8 cellular contexts compared by ENCODE assay signal in the genomic region with DNA sequence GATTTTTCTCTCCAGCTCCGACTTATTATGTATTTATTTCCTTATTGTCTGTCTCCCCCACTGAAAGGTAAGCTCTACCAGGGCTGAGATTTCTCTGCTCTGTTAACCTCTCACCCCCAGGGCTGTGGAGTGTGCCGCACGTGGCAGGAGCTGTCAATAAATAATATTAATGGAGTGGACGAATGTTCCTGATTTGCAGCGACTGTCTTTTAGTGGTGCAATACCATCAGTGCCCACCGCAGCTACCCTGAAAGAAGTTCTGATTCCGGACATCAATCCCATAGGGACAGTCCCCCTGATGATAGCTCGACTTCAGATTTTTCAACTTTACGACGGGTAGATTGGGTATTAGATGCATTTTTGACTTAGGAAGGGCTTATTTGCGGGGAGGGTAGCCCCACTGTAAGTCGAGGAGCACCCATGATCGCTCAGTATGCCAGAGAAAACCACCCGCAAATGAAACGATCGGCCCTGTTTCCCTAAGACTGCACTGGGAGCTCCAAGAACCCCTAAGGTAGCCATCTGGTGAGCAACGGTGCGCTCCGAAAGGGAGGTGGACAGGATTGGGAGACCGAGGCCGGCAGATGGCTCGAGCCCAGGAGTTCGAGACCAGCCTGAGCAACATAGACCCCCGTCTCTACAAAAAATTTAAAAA. TPM values are rescaled to one million over a fixed set of nuclear protein-coding genes. Genes with fewer than 3 reads are reported as not detected.
DNase-seq lines count a peak whose midpoint lies in the region; ATAC-seq and TF ChIP-seq lines count a peak whose summit lies in the region.

No MANE protein-coding gene starts in this region.

- TF ChIP-seq POLR2A in gastrocnemius medialis (IDR thresholded peaks at IDR 0.05) = no peak

- peaks cover 29 to 35% of the 10 kb centered on the region in 2 donors for H3K4me1 ChIP-seq in gastrocnemius medialis

- H3K27me3 ChIP-seq in gastrocnemius medialis = peaks cover 3 to 13% (median 6%) of the 10 kb centered on the region in 3 donors

- no peak for TF ChIP-seq CTCF in gastrocnemius medialis (IDR thresholded peaks at IDR 0.05 in 4 of 5, conservative IDR thresholded peaks at IDR 0.05 in 1 of 5)

- H3K9me3 ChIP-seq in gastrocnemius medialis = no peaks in the 10 kb centered on the region

- H3K36me3 ChIP-seq in gastrocnemius medialis = no peaks in the 10 kb centered on the region

- in situ Hi-C loops in gastrocnemius medialis (cut with MboI; ENCODE audit: low sequenced_read_pairs in 4 of 4) = loop anchor here in 2 of 4 donors (25.0 kb wide), 1 partner anchor 1713 kb away; no protein-coding TSS in a partner anchor

- peak overlapping the region; percentile 86 to 96 (median 89) for H3K27ac ChIP-seq in gastrocnemius medialis

- intact Hi-C loops in gastrocnemius medialis (cut with DNase I; ENCODE audit: low total_unique reads) = loop anchor here (1.0 to 2.0 kb wide), 3 partner anchors 49 to 113 kb away; a partner anchor contains a TSS

- peak overlapping the region; percentile 78 to 97 (median 84) for H3K4me3 ChIP-seq in gastrocnemius medialis

- no peak for ATAC-seq in gastrocnemius medialis
- ATAC-seq in GM19324 (IDR thresholded peaks at IDR 0.05; ENCODE audit: low FRiP score, unreplicated experiment) = no peak

- peak; percentile 51 for DNase-seq in activated effector memory CD4-positive, alpha-beta T cell treated with anti-CD3 and anti-CD28 coated beads, Interleukin-2, amount 50 U/mL, for 16 hours
- DNase-seq in activated effector memory CD4-positive, alpha-beta T cell treated with Interleukin-2 at 50 U/mL for 16 hours = no peak
- DNase-seq in SW480 (ENCODE audit: low spot score) = peak; percentile 33
- DNase-seq in foreskin melanocyte = peak; percentile 15
- no peak for DNase-seq in gastrocnemius medialis
- no peak for DNase-seq in NCI-H226
- DNase-seq in GDM1 (lab: John Stamatoyannopoulos, UW) = no peak

RNA-seq across cellular contexts. Expression of a gene that starts 1.0 kb away (rescaled TPM):
- total RNA-seq in gastrocnemius medialis = 10 to 100 TPM; 22.4 to 33.7 (median 29.1) TPM

Comparison
In these comparisons a context has a peak if more than half of its experiments do, and no peak if none do; other contexts are left out.
1. DNase-seq: peak in activated effector memory CD4-positive, alpha-beta T cell treated with anti-CD3 and anti-CD28 coated beads, Interleukin-2, amount 50 U/mL, for 16 hours (single experiment), SW480 (single experiment) and foreskin melanocyte (single experiment); none in activated effector memory CD4-positive, alpha-beta T cell treated with Interleukin-2 at 50 U/mL for 16 hours (single experiment), gastrocnemius medialis (0 of 2), NCI-H226 (single experiment) and GDM1 (single experiment).